20 cellular contexts compared by ENCODE assay signal in the genomic region with DNA sequence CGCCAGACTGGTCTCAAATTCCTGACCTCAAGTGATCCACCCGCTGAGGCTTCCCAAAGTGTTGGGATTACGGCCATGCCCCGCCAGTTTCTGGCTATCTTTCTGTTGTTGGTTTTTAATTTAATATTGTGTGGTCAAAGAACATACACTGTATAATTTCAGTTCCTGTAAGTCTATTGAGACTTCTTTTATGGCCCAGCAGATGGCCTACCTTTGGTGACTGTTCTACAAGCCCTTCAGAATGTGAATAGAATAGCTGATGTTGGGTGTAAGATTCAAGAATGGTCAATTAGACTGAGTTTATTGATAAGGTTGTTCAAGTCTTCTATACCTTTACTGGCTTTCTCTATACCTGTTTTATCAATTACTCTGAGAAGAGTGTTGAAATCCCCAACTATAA. TPM values are rescaled to one million over a fixed set of nuclear protein-coding genes. Genes with fewer than 3 reads are reported as not detected.
DNase-seq lines count a peak whose midpoint lies in the region; ATAC-seq and TF ChIP-seq lines count a peak whose summit lies in the region.
"Had no signal": no experiment of that assay in that cellular context is flagged by ENCODE, and none has a peak within 500 bp of the region (broad histone marks: within the 10 kb centered on the region; RNA-seq: fewer than 3 reads in every experiment).

No MANE protein-coding gene starts in this region.

- H3K27me3 ChIP-seq in OCI-LY3 (ENCODE audit: low read depth, low read length), result 0 out of 2 replicates have a peak, but pooled peaks cover 4% of the 10 kb centered on the region
- H3K27me3 ChIP-seq: SJCRH30 had no signal

- 0 out of 2 replicates have a peak, but pooled peaks have one; percentile 6 for TF ChIP-seq CTCF in HFFc6 (IDR thresholded peaks at IDR 0.05)
- TF ChIP-seq CTCF in OCI-LY3 (IDR thresholded peaks at IDR 0.05; ENCODE audit: low read depth, low read length), result peak; percentile 21; the same call in 1 of the 2 replicates
- TF ChIP-seq CTCF in VCaP (conservative IDR thresholded peaks at IDR 0.05), result peak; percentile 40
- peak; percentile 5 for TF ChIP-seq CTCF in osteocyte (IDR thresholded peaks at IDR 0.05)

- POLR2A ChIA-PET in T-cell (lab: Charles Lee), result no interaction called here

- H3K36me3 ChIP-seq in OCI-LY3 (replicated peaks; ENCODE audit: low read depth, low read length), result no peaks in the 10 kb centered on the region
- H3K36me3 ChIP-seq: HAP-1, SJCRH30 had no signal

- no peak for ATAC-seq in T-cell (replicated peaks in 1 of 4)

- peaks cover 15% of the 10 kb centered on the region for H3K4me1 Mint-ChIP-seq in HFFc6 (ENCODE audit: low read depth)
- H3K4me1 Mint-ChIP-seq in osteocyte (ENCODE audit: unreplicated experiment), result peaks cover 3% of the 10 kb centered on the region
- peaks cover under 1 to 2% (median 2%) of the 10 kb centered on the region in 3 donors for H3K4me1 Mint-ChIP-seq in T-cell

- DNase-seq in HFFc6, result no peak
- no peak for DNase-seq in osteocyte (ENCODE audit: extremely low spot score, unreplicated experiment)
- DNase-seq in NCI-H2107 (lab: John Stamatoyannopoulos, UW), result no peak
- no peak for DNase-seq in NCI-H226
- DNase-seq in T-cell, result no peak
- DNase-seq: ACHN, DMS79 treated with DMSO at 0.1 percent for 48 hours, GM23248, NCI-H1048, NCI-H1436, NCI-H2029, NCI-H2171, NCI-H446 treated with DMSO at 0.1 percent for 48 hours, NCI-H69, SJCRH30, T-helper 2 cell had no signal

- no peak overlapping the region for H2AFZ ChIP-seq in OCI-LY3 (ENCODE audit: low read depth, low read length)
- H2AFZ ChIP-seq: GM23248 had no signal

- no peak overlapping the region for H3K4me2 ChIP-seq in OCI-LY3 (ENCODE audit: low read length)

- H3K4me3 ChIP-seq in OCI-LY3 (ENCODE audit: low read length), result no peak overlapping the region
- H3K4me3 ChIP-seq: GM23248, HAP-1, SJCRH30 had no signal

- no peak overlapping the region for H3K9ac ChIP-seq in OCI-LY3 (ENCODE audit: low read length)
- H3K9ac ChIP-seq: GM23248 had no signal

- H3K9me3 Mint-ChIP-seq in HFFc6, result no peaks in the 10 kb centered on the region
- H3K9me3 Mint-ChIP-seq in osteocyte (ENCODE audit: unreplicated experiment), result no peaks in the 10 kb centered on the region
- H3K9me3 Mint-ChIP-seq in T-cell, result no peaks in the 10 kb centered on the region

- no peaks in the 10 kb centered on the region for H3K36me3 Mint-ChIP-seq in HFFc6 (ENCODE audit: low read depth)
- no peaks in the 10 kb centered on the region for H3K36me3 Mint-ChIP-seq in osteocyte (ENCODE audit: unreplicated experiment)
- no peaks in the 10 kb centered on the region for H3K36me3 Mint-ChIP-seq in T-cell

- H3K27ac ChIP-seq in OCI-LY3 (ENCODE audit: low read length) (no peak overlapping the region), VCaP (no peak overlapping the region)
- H3K27ac ChIP-seq: C4-2B, GM23248, SJCRH30 had no signal

- CTCF ChIA-PET in T-cell (lab: Charles Lee), result interaction anchor here in 1 of 2 donors (0.6 kb wide), 1 partner anchor 13 kb away, joined by 6 read pairs; no protein-coding TSS in a partner anchor

- H3K27me3 Mint-ChIP-seq in HFFc6 (ENCODE audit: insufficient read depth), result peaks cover 10% of the 10 kb centered on the region
- peaks cover 48% of the 10 kb centered on the region for H3K27me3 Mint-ChIP-seq in osteocyte (ENCODE audit: unreplicated experiment)
- H3K27me3 Mint-ChIP-seq in T-cell, result peaks cover 4 to 31% of the 10 kb centered on the region in 2 donors

- H3K27ac Mint-ChIP-seq in HFFc6, result no peak overlapping the region
- no peak overlapping the region for H3K27ac Mint-ChIP-seq in osteocyte (ENCODE audit: unreplicated experiment)
- H3K27ac Mint-ChIP-seq in T-cell, result peak overlapping the region in 1 of 2 donors; percentile 9

- H3K9me3 ChIP-seq in OCI-LY3 (ENCODE audit: insufficient read depth, low read length), result no peaks in the 10 kb centered on the region
- H3K9me3 ChIP-seq: HAP-1, SJCRH30 had no signal

- H3K79me2 ChIP-seq in OCI-LY3 (ENCODE audit: low read length), result no peaks in the 10 kb centered on the region

- no peaks in the 10 kb centered on the region for H4K20me1 ChIP-seq in OCI-LY3 (ENCODE audit: insufficient read depth, low read length)

- H3K4me3 Mint-ChIP-seq in HFFc6, result no peak overlapping the region
- H3K4me3 Mint-ChIP-seq in osteocyte (ENCODE audit: unreplicated experiment), result no peak overlapping the region
- no peak overlapping the region for H3K4me3 Mint-ChIP-seq in T-cell

- peaks cover 11% of the 10 kb centered on the region; the same call in 1 of the 2 replicates for H3K4me1 ChIP-seq in OCI-LY3 (ENCODE audit: low read length)
- H3K4me1 ChIP-seq: SJCRH30 had no signal

RNA-seq across cellular contexts. Expression of a gene that starts 10.7 kb away (rescaled TPM):
- under 1 TPM in 4 of 6 experiments, not detected in 2; 0.14 to 0.35 (median 0.30) TPM for total RNA-seq in HFFc6 (2021; fragmentation: NEBNext Ultra II Directional; extraction: Animal tissue kit (Norgen Biotek cat#: 25700))
- total RNA-seq in osteocyte, result not detected in 2 replicates
- under 1 TPM in 1 of 5 donors, not detected in 4; 0.16 TPM for total RNA-seq in T-cell
- total RNA-seq: GM23248, SJCRH30 had no signal

RNA-seq across cellular contexts. Expression of a gene that starts 15.5 kb away (rescaled TPM):
- total RNA-seq in HFFc6 (2021; fragmentation: NEBNext Ultra II Directional; extraction: Animal tissue kit (Norgen Biotek cat#: 25700)), result 100 to 1,000 TPM; 103 to 125 (median 111) TPM
- total RNA-seq in osteocyte (21.6 and 21.8 TPM in 2 replicates), T-cell (1 to 10 TPM; 6.1 to 9.3 (median 7.4) TPM)

RNA-seq across cellular contexts. Expression of a gene that starts 15.5 kb away (rescaled TPM):
- not detected for total RNA-seq in HFFc6 (2021; fragmentation: NEBNext Ultra II Directional; extraction: Animal tissue kit (Norgen Biotek cat#: 25700))
- total RNA-seq in osteocyte (0.31 TPM in 1 of 2 replicates, not detected in the other), T-cell (1 to 10 TPM; 2.1 to 9.2 (median 6.2) TPM)
- total RNA-seq: GM23248 had no signal

RNA-seq across cellular contexts. Expression of a gene that starts 56.9 kb away (rescaled TPM):
- 1 to 10 TPM; 1.8 to 3.2 (median 2.7) TPM for total RNA-seq in HFFc6 (2021; fragmentation: NEBNext Ultra II Directional; extraction: Animal tissue kit (Norgen Biotek cat#: 25700))
- total RNA-seq in osteocyte (26.4 and 27.9 TPM in 2 replicates), T-cell (100 to 1,000 TPM; 215 to 580 (median 446) TPM)
